In genomic region chr12:23753627-23754358, GRCh38 we compare ENCODE assay signal across 21 cellular contexts.
DNase-seq lines count a peak whose midpoint lies in the region; ATAC-seq and TF ChIP-seq lines count a peak whose summit lies in the region.
"Had no signal": no experiment of that assay in that cellular context is flagged by ENCODE, and none has a peak within 500 bp of the region (broad histone marks: within the 10 kb centered on the region; RNA-seq: fewer than 3 reads in every experiment).

No MANE protein-coding gene starts in this region.

- H3K27ac ChIP-seq in ectodermal cell (ENCODE audit: insufficient read depth, low read depth, low read length, poor library complexity, severe bottlenecking): peak overlapping the region; percentile 93
- H3K27ac ChIP-seq: 22Rv1, BLaER1, RWPE1, SK-N-MC had no signal

- POLR2A ChIA-PET in HEK293T (lab: Yijun Ruan, JAX): no interaction called here

- TF ChIP-seq CTCF in nephron (IDR thresholded peaks at IDR 0.05; ENCODE audit: unreplicated experiment in 3 of 3): no peak

- 36 to 41% methylated on average over 5 of the region's 5 CpGs for WGBS in ectodermal cell, 2 experiments

- H3K4me1 ChIP-seq in ectodermal cell (ENCODE audit: control insufficient read depth, insufficient read depth, low read length): peaks cover 60% of the 10 kb centered on the region
- H3K4me1 ChIP-seq: BLaER1 had no signal

- peaks cover 15% of the 10 kb centered on the region for H3K4me1 Mint-ChIP-seq in nephron
- H3K4me1 Mint-ChIP-seq: CD8-positive, alpha-beta memory T cell; T-cell had no signal

- H3K9me3 Mint-ChIP-seq in nephron: no peaks in the 10 kb centered on the region

- peaks cover 4% of the 10 kb centered on the region for H3K36me3 Mint-ChIP-seq in nephron (ENCODE audit: low read depth)
- H3K36me3 Mint-ChIP-seq: CD8-positive, alpha-beta memory T cell; T-cell had no signal

- ATAC-seq in HG03045 (IDR thresholded peaks at IDR 0.05; ENCODE audit: unreplicated experiment) (no peak), Right ventricle myocardium superior (ENCODE audit: poor library complexity) (no peak), HG03039 (IDR thresholded peaks at IDR 0.05; ENCODE audit: unreplicated experiment) (no peak)
- ATAC-seq: T-cell had no signal

- no peaks in the 10 kb centered on the region for H3K27me3 Mint-ChIP-seq in nephron (ENCODE audit: low read depth)
- H3K27me3 Mint-ChIP-seq: CD8-positive, alpha-beta memory T cell; T-cell had no signal

- H3K27ac Mint-ChIP-seq in nephron: peak overlapping the region in 2 of 3 experiments; percentile 9 to 56
- H3K27ac Mint-ChIP-seq: CD8-positive, alpha-beta memory T cell; T-cell had no signal

- H3K9me3 ChIP-seq in ectodermal cell (ENCODE audit: control insufficient read depth, low read length): no peaks in the 10 kb centered on the region
- H3K9me3 ChIP-seq: BLaER1 had no signal

- no peaks in the 10 kb centered on the region for H3K27me3 ChIP-seq in ectodermal cell (ENCODE audit: control insufficient read depth, insufficient read depth, low read length, poor library complexity, severe bottlenecking)
- H3K27me3 ChIP-seq: BLaER1 had no signal

- CTCF ChIA-PET in HEK293T (lab: Yijun Ruan, JAX): no interaction called here

- no peak overlapping the region for H3K4me3 ChIP-seq in ectodermal cell (ENCODE audit: insufficient read depth, low read depth, low read length)
- H3K4me3 ChIP-seq: BLaER1, SK-N-MC had no signal

- H3K36me3 ChIP-seq in ectodermal cell (ENCODE audit: control insufficient read depth, insufficient read depth, low read length): peaks cover 2% of the 10 kb centered on the region
- H3K36me3 ChIP-seq: BLaER1 had no signal

- H3K4me3 Mint-ChIP-seq in nephron: no peak overlapping the region
- H3K4me3 Mint-ChIP-seq: CD8-positive, alpha-beta memory T cell; T-cell had no signal

- intact Hi-C loops in Right ventricle myocardium superior (cut with DNase I): no loop called here

- peak; percentile 14 for DNase-seq in NCI-H146 (lab: John Stamatoyannopoulos, UW)
- no peak for DNase-seq in NCI-H146 treated with DMSO at 0.1 percent for 48 hours (lab: John Stamatoyannopoulos, UW; ENCODE audit: unreplicated experiment)
- DNase-seq in Right ventricle myocardium superior: no peak
- no peak for DNase-seq in HEK293T (ENCODE audit: extremely low spot score)
- DNase-seq: CD8-positive, alpha-beta memory T cell; IMR-90; NCI-H1436; NCI-H2081 treated with DMSO at 0.1 percent for 48 hours; NCI-H345; NCI-H526 treated with DMSO at 0.1 percent for 48 hours; NK-92 treated with Interleukin-12 subunit alpha and Interleukin-12 subunit beta, amount 100 ng/mL, for 24 hours; OCI-M1; T-cell had no signal

TF ChIP-seq in HEK293T, 16 proteins besides CTCF, POLR2A, EP300 and RAD21:
- TF ChIP-seq SP1 (IDR thresholded peaks at IDR 0.05): no peak
- TF ChIP-seq L3MBTL2 (conservative IDR thresholded peaks at IDR 0.05): no peak
- TF ChIP-seq LEF1 (IDR thresholded peaks at IDR 0.05; ENCODE audit: borderline replicate concordance): no peak
- no peak for TF ChIP-seq ELF4 (IDR thresholded peaks at IDR 0.05)
TF ChIP-seq in HEK293T: peak in this region for 0.
